In genomic region chr13:42478531-42479156, GRCh38 we compare ENCODE assay signal across 9 cellular contexts.
DNase-seq lines count a peak whose midpoint lies in the region; ATAC-seq and TF ChIP-seq lines count a peak whose summit lies in the region.
"Had no signal": no experiment of that assay in that cellular context is flagged by ENCODE, and none has a peak within 500 bp of the region (broad histone marks: within the 10 kb centered on the region; RNA-seq: fewer than 3 reads in every experiment).

No MANE protein-coding gene starts in this region.

- H3K9me3 ChIP-seq in cardiac muscle cell (ENCODE audit: low read depth) (no peaks in the 10 kb centered on the region), NT2/D1 (ENCODE audit: insufficient read depth, low read length) (peaks cover 14% of the 10 kb centered on the region; the same call in 1 of the 2 replicates), uterus (no peaks in the 10 kb centered on the region)

- H3K36me3 ChIP-seq in cardiac muscle cell (no peaks in the 10 kb centered on the region), NT2/D1 (ENCODE audit: insufficient read depth, insufficient read length, low read length) (no peaks in the 10 kb centered on the region), uterus (no peaks in the 10 kb centered on the region)

- DNase-seq in cardiac muscle cell (ENCODE audit: low read depth in 1 of 2, low spot score in 1 of 2) (peak; percentile 37 to 59), Right ventricle myocardium superior (no peak), NT2/D1 (ENCODE audit: low read depth, low spot score) (peak; percentile 15), fibroblast of mammary gland (ENCODE audit: low read depth) (peak; percentile 53), type B pancreatic cell (ENCODE audit: extremely low spot score, unreplicated experiment) (no peak), uterus (no peak), NCI-H446 treated with DMSO at 0.1 percent for 48 hours (lab: John Stamatoyannopoulos, UW) (no peak)
- DNase-seq: stimulated activated naive CD8-positive, alpha-beta T cell treated with anti-CD3 and anti-CD28 coated beads, Interleukin-15, Interleukin-2, amounts not matched to agents 100 U/mL and 50 U/mL, for 24 hours had no signal

- peaks cover 4% of the 10 kb centered on the region for H3K27me3 Mint-ChIP-seq in type B pancreatic cell

- ATAC-seq in Right ventricle myocardium superior (ENCODE audit: poor library complexity) (no peak), GM18511 (IDR thresholded peaks at IDR 0.05; ENCODE audit: unreplicated experiment) (no peak)
- ATAC-seq: stimulated activated naive CD8-positive, alpha-beta T cell treated with anti-CD3 and anti-CD28 coated beads, Interleukin-15, Interleukin-2, amounts not matched to agents 100 U/mL and 50 U/mL, for 24 hours had no signal

- intact Hi-C loops in Right ventricle myocardium superior (cut with DNase I) (no loop called here), uterus (cut with DNase I; ENCODE audit: low total_unique reads) (no loop called here)

- no peaks in the 10 kb centered on the region for H3K4me1 Mint-ChIP-seq in type B pancreatic cell (ENCODE audit: unreplicated experiment)

- TF ChIP-seq CTCF in cardiac muscle cell (IDR thresholded peaks at IDR 0.05; ENCODE audit: low read depth, low read length) (peak; percentile 63), fibroblast of mammary gland (conservative IDR thresholded peaks at IDR 0.05; ENCODE audit: control insufficient read depth, insufficient read depth, low read depth, low read length) (peak; percentile 57), type B pancreatic cell (conservative IDR thresholded peaks at IDR 0.05) (peak; percentile 54), uterus (IDR thresholded peaks at IDR 0.05) (no peak)

- H3K4me1 ChIP-seq in cardiac muscle cell (ENCODE audit: low read depth) (no peaks in the 10 kb centered on the region), NT2/D1 (ENCODE audit: insufficient read depth, insufficient read length) (no peaks in the 10 kb centered on the region), uterus (no peaks in the 10 kb centered on the region)

- H3K4me3 ChIP-seq in cardiac muscle cell (no peak overlapping the region), NT2/D1 (ENCODE audit: insufficient read length, low read depth) (no peak overlapping the region), fibroblast of mammary gland (ENCODE audit: control insufficient read depth, low read depth, low read length) (no peak overlapping the region), uterus (no peak overlapping the region)

- no peak for TF ChIP-seq POLR2A in uterus (IDR thresholded peaks at IDR 0.05)

- H3K27ac ChIP-seq in cardiac muscle cell: no peak overlapping the region
- no peak overlapping the region for H3K27ac ChIP-seq in uterus

- no peaks in the 10 kb centered on the region for H3K36me3 Mint-ChIP-seq in type B pancreatic cell

- H3K27me3 ChIP-seq in cardiac muscle cell (no peaks in the 10 kb centered on the region), NT2/D1 (ENCODE audit: insufficient read depth, insufficient read length) (no peaks in the 10 kb centered on the region), uterus (no peaks in the 10 kb centered on the region)

- no peaks in the 10 kb centered on the region for H3K9me3 Mint-ChIP-seq in type B pancreatic cell

- H3K27ac Mint-ChIP-seq in type B pancreatic cell: no peak overlapping the region

- no peak overlapping the region for H3K4me3 Mint-ChIP-seq in type B pancreatic cell

- H3K9ac ChIP-seq in NT2/D1 (ENCODE audit: insufficient read length, low read depth): no peak overlapping the region

Comparison
In these comparisons a context has a peak if more than half of its experiments do, and no peak if none do; other contexts are left out.
1. DNase-seq: peak in cardiac muscle cell (2 of 2), NT2/D1 (single experiment) and fibroblast of mammary gland (single experiment); none in Right ventricle myocardium superior (single experiment), type B pancreatic cell (single experiment), uterus (0 of 2) and NCI-H446 treated with DMSO at 0.1 percent for 48 hours (single experiment).
2. CTCF ChIP-seq: peak in cardiac muscle cell (single experiment), fibroblast of mammary gland (single experiment) and type B pancreatic cell (single experiment); none in uterus (0 of 4).